19 cellular contexts compared by ENCODE assay signal in the genomic region with DNA sequence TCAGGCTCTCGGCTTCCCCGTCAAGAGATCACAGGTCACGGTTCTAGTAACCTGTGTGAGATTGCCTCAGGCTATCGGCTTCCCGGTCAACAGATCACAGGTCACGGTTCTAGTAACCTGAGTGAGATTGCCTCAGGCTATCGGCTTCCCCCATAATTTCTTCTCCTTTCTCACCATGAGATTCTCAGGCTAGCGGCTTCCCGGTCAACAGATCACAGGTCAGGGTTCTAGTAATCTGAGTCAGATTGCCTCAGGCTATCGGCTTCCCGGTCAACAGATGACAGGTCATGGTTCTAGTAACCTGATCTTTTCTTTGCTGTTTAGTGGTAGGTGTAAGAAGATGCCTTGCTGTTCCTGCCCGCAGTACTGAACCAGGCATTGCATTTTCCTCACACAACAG.
"Had no signal": no experiment of that assay in that cellular context is flagged by ENCODE, and none has a peak within 500 bp of the region (broad histone marks: within the 10 kb centered on the region; RNA-seq: fewer than 3 reads in every experiment).

No MANE protein-coding gene starts in this region.

- H3K4me1 ChIP-seq: foreskin keratinocyte, neural progenitor cell, psoas muscle, right lobe of liver, transverse colon had no signal

- H3K4me1 Mint-ChIP-seq: activated naive CD8-positive, alpha-beta T cell treated with anti-CD3 and anti-CD28 coated beads, Interleukin-2, amount 50 U/mL, for 24 hours; activated T-helper 17 cell treated with anti-CD3 and anti-CD28 coated beads, Interleukin-2, amount 50 U/mL, for 72 hours; neural progenitor cell had no signal

- H3K4me2 ChIP-seq: neural progenitor cell, smooth muscle cell had no signal

- H3K36me3 ChIP-seq: neural progenitor cell, right lobe of liver, transverse colon had no signal

- DNase-seq: activated CD4-positive, CD25-positive, alpha-beta regulatory T cell treated with anti-CD3 and anti-CD28 coated beads, Interleukin-2, amount 50 U/mL, for 72 hours; activated naive CD4-positive, alpha-beta T cell treated with anti-CD3 and anti-CD28 coated beads for 36 hours; activated naive CD8-positive, alpha-beta T cell treated with anti-CD3 and anti-CD28 coated beads, Interleukin-2, amount 50 U/mL, for 24 hours; aorta; cortex of kidney; effector CD4-positive, alpha-beta T cell; foreskin keratinocyte; head of caudate nucleus; midbrain; psoas muscle; right lobe of liver; stimulated activated CD4-positive, alpha-beta T cell treated with anti-CD3 and anti-CD28 coated beads, Interleukin-4, amount 100 ng/mL, for 4 hours; stimulated activated CD8-positive, alpha-beta memory T cell treated with anti-CD3 and anti-CD28 coated beads, Interleukin-4, amount 100 ng/mL, for 48 hours; stimulated activated naive CD8-positive, alpha-beta T cell treated with anti-CD3 and anti-CD28 coated beads, Interleukin-15, Interleukin-2, amounts not matched to agents 100 U/mL and 50 U/mL, for 24 hours; T-helper 9 cell; transverse colon had no signal

- H3K9me3 ChIP-seq: psoas muscle, right lobe of liver, transverse colon had no signal

- H3K36me3 Mint-ChIP-seq: neural progenitor cell had no signal

- H3K9me3 Mint-ChIP-seq: neural progenitor cell had no signal

- H3K9ac ChIP-seq: neural progenitor cell had no signal

- H3K27me3 ChIP-seq: foreskin keratinocyte, neural progenitor cell, right lobe of liver, transverse colon had no signal

- H3K4me3 Mint-ChIP-seq: activated naive CD4-positive, alpha-beta T cell treated with anti-CD3 and anti-CD28 coated beads for 36 hours; activated naive CD8-positive, alpha-beta T cell treated with anti-CD3 and anti-CD28 coated beads, Interleukin-2, amount 50 U/mL, for 24 hours; activated T-helper 17 cell treated with anti-CD3 and anti-CD28 coated beads, Interleukin-2, amount 50 U/mL, for 72 hours; neural progenitor cell had no signal

- H3K27ac Mint-ChIP-seq: activated naive CD4-positive, alpha-beta T cell treated with anti-CD3 and anti-CD28 coated beads for 36 hours; activated naive CD8-positive, alpha-beta T cell treated with anti-CD3 and anti-CD28 coated beads, Interleukin-2, amount 50 U/mL, for 24 hours; activated T-helper 17 cell treated with anti-CD3 and anti-CD28 coated beads, Interleukin-2, amount 50 U/mL, for 72 hours; neural progenitor cell had no signal

- ATAC-seq: activated naive CD8-positive, alpha-beta T cell treated with anti-CD3 and anti-CD28 coated beads, Interleukin-2, amount 50 U/mL, for 24 hours; activated T-helper 17 cell treated with anti-CD3 and anti-CD28 coated beads, Interleukin-2, amount 50 U/mL, for 72 hours; foreskin keratinocyte; psoas muscle; stimulated activated naive CD8-positive, alpha-beta T cell treated with anti-CD3 and anti-CD28 coated beads, Interleukin-15, Interleukin-2, amounts not matched to agents 100 U/mL and 50 U/mL, for 24 hours had no signal

- H3K27me3 Mint-ChIP-seq: activated naive CD8-positive, alpha-beta T cell treated with anti-CD3 and anti-CD28 coated beads, Interleukin-2, amount 50 U/mL, for 24 hours; activated T-helper 17 cell treated with anti-CD3 and anti-CD28 coated beads, Interleukin-2, amount 50 U/mL, for 72 hours had no signal

- H3K27ac ChIP-seq: foreskin keratinocyte, neural progenitor cell, psoas muscle, right lobe of liver, transverse colon had no signal

- H2AFZ ChIP-seq: neural progenitor cell had no signal

- H3K4me3 ChIP-seq: neural progenitor cell, psoas muscle, right lobe of liver, smooth muscle cell, transverse colon had no signal
